19 cellular contexts compared by ENCODE assay signal in genomic region chr12:50563434-50563787, GRCh38.
"Had no signal": no experiment of that assay in that cellular context is flagged by ENCODE, and none has a peak within 500 bp of the region (broad histone marks: within the 10 kb centered on the region; RNA-seq: fewer than 3 reads in every experiment).

No MANE protein-coding gene starts in this region.

- H3K27ac Mint-ChIP-seq: activated CD4-positive, alpha-beta memory T cell treated with anti-CD3 and anti-CD28 coated beads, Interleukin-2, amount 10 ng/mL, durations not matched to agents 7 days and 5 days; activated naive CD8-positive, alpha-beta T cell treated with anti-CD3 and anti-CD28 coated beads for 36 hours; T-helper 1 cell treated with Interleukin-12 subunit alpha and Interleukin-12 subunit beta and Interleukin-4 antibody, amounts not matched to agents 30 μg/mL and 1 μg/mL, for 36 hours had no signal

- H3K9me3 ChIP-seq: psoas muscle, right lobe of liver, stomach, thoracic aorta had no signal

- H3K36me3 ChIP-seq: right lobe of liver, thoracic aorta had no signal

- ATAC-seq: psoas muscle had no signal

- H3K4me2 ChIP-seq: smooth muscle cell had no signal

- H3K27me3 Mint-ChIP-seq: activated CD4-positive, alpha-beta memory T cell treated with anti-CD3 and anti-CD28 coated beads, Interleukin-2, amount 10 ng/mL, durations not matched to agents 7 days and 5 days; activated naive CD8-positive, alpha-beta T cell treated with anti-CD3 and anti-CD28 coated beads for 36 hours; brain; central memory CD8-positive, alpha-beta T cell had no signal

- H3K4me3 Mint-ChIP-seq: activated CD4-positive, alpha-beta memory T cell treated with anti-CD3 and anti-CD28 coated beads, Interleukin-2, amount 10 ng/mL, durations not matched to agents 7 days and 5 days; activated naive CD8-positive, alpha-beta T cell treated with anti-CD3 and anti-CD28 coated beads for 36 hours; brain; central memory CD8-positive, alpha-beta T cell; nephron progenitor cell; T-helper 1 cell treated with Interleukin-12 subunit alpha and Interleukin-12 subunit beta and Interleukin-4 antibody, amounts not matched to agents 30 μg/mL and 1 μg/mL, for 36 hours had no signal

- DNase-seq: activated CD4-positive, alpha-beta memory T cell treated with anti-CD3 and anti-CD28 coated beads, Interleukin-2, amount 10 ng/mL, durations not matched to agents 7 days and 5 days; activated CD4-positive, alpha-beta T cell treated with anti-CD3 and anti-CD28 coated beads for 4 hours; activated gamma-delta T cell treated with Interleukin-2 at 50 U/mL for 16 hours; activated naive CD8-positive, alpha-beta T cell treated with anti-CD3 and anti-CD28 coated beads for 36 hours; activated T-cell treated with anti-CD3 and anti-CD28 coated beads, Interleukin-2, amount 50 U/mL, for 48 hours; amygdala; effector CD4-positive, alpha-beta T cell; foreskin fibroblast; hypothalamus; nephron progenitor cell; psoas muscle; right lobe of liver; stomach had no signal

- H3K9me3 Mint-ChIP-seq: activated CD4-positive, alpha-beta memory T cell treated with anti-CD3 and anti-CD28 coated beads, Interleukin-2, amount 10 ng/mL, durations not matched to agents 7 days and 5 days; activated naive CD8-positive, alpha-beta T cell treated with anti-CD3 and anti-CD28 coated beads for 36 hours; brain; central memory CD8-positive, alpha-beta T cell; T-helper 1 cell treated with Interleukin-12 subunit alpha and Interleukin-12 subunit beta and Interleukin-4 antibody, amounts not matched to agents 30 μg/mL and 1 μg/mL, for 36 hours had no signal

- H3K27ac ChIP-seq: coronary artery, psoas muscle, thoracic aorta had no signal

- H3K4me3 ChIP-seq: coronary artery, psoas muscle, right lobe of liver, smooth muscle cell, stomach, thoracic aorta had no signal

- H3K27me3 ChIP-seq: right lobe of liver, stomach had no signal
